ENCODE assay signal across 24 cellular contexts in the genomic region with DNA sequence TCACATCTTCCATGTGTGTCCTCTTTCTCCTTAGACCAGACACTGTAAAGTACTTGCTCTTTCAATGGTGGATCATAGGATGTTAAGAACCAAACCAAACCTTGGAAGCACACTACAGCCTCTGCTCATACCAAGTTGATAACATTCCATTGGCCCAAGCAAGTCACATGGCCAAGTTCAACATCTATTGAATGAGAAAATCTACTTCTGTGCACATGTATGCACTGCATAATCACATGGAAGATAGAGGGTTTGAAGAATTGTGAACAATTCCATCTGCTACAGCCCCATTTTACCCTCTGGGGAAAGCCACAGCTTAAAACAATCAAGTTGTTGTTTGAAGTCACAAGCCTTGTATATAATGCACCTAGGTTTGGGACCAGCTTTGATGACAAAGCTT.
"Had no signal": no experiment of that assay in that cellular context is flagged by ENCODE, and none has a peak within 500 bp of the region (broad histone marks: within the 10 kb centered on the region; RNA-seq: fewer than 3 reads in every experiment).

No MANE protein-coding gene starts in this region.

- H3K9me3 Mint-ChIP-seq: memory B cell; mesothelial cell of epicardium; natural killer cell; stimulated activated naive B cell treated with anti-CD40 and anti-IgM and Interleukin-4, amounts not matched to agents 10 μg/mL and 1 μg/mL and 100 μg/mL, for 72 hours; stimulated activated naive CD8-positive, alpha-beta T cell treated with anti-CD3 and anti-CD28 coated beads, Interleukin-15, amount 100 ng/mL, for 72 hours had no signal

- H3K27me3 ChIP-seq: esophagus muscularis mucosa, gastrocnemius medialis, heart right ventricle, spleen, testis, tibial nerve, upper lobe of right lung, vagina had no signal

- DNase-seq: effector CD8-positive, alpha-beta T cell; gastrocnemius medialis; heart right ventricle; left ventricle myocardium inferior; lower lobe of right lung; natural killer cell; spleen; stimulated activated CD4-positive, alpha-beta T cell treated with anti-CD3 and anti-CD28 coated beads, Interleukin-15, amount 100 ng/mL, for 24 hours; stimulated activated CD4-positive, alpha-beta T cell treated with anti-CD3 and anti-CD28 coated beads, Interleukin-2, amount 100 ng/mL, for 24 hours; stimulated activated CD4-positive, alpha-beta T cell treated with anti-CD3 and anti-CD28 coated beads, Interleukin-4, amount 100 ng/mL, for 4 hours; stimulated activated naive B cell treated with anti-CD40 and anti-IgM and Interleukin-4, amounts not matched to agents 10 μg/mL and 1 μg/mL and 100 μg/mL, for 72 hours; stimulated activated naive CD8-positive, alpha-beta T cell treated with anti-CD3 and anti-CD28 coated beads, Interleukin-15, amount 100 ng/mL, for 72 hours; testis; upper lobe of right lung had no signal

- H3K9ac ChIP-seq: parathyroid adenoma had no signal

- ATAC-seq: gastrocnemius medialis; heart right ventricle; lower lobe of right lung; natural killer cell; sciatic nerve; stimulated activated naive B cell treated with anti-CD40 and anti-IgM and Interleukin-4, amounts not matched to agents 10 μg/mL and 1 μg/mL and 100 μg/mL, for 72 hours; stimulated activated naive CD8-positive, alpha-beta T cell treated with anti-CD3 and anti-CD28 coated beads, Interleukin-15, amount 100 ng/mL, for 72 hours; upper lobe of right lung had no signal

- H3K9me3 ChIP-seq: esophagus muscularis mucosa, gastrocnemius medialis, heart right ventricle, left ventricle myocardium inferior, lower lobe of right lung, prostate gland, spleen, testis, tibial nerve, upper lobe of right lung, vagina had no signal

- H3K4me3 ChIP-seq: coronary artery, esophagus muscularis mucosa, gastrocnemius medialis, heart right ventricle, left ventricle myocardium inferior, lower lobe of right lung, prostate gland, spleen, testis, tibial nerve, upper lobe of right lung, vagina had no signal

- H3K36me3 Mint-ChIP-seq: memory B cell; mesothelial cell of epicardium; natural killer cell; stimulated activated naive B cell treated with anti-CD40 and anti-IgM and Interleukin-4, amounts not matched to agents 10 μg/mL and 1 μg/mL and 100 μg/mL, for 72 hours had no signal

- H2AFZ ChIP-seq: parathyroid adenoma had no signal

- H3K79me2 ChIP-seq: parathyroid adenoma had no signal

- H3K27ac ChIP-seq: coronary artery, epithelial cell of prostate, esophagus muscularis mucosa, gastrocnemius medialis, heart right ventricle, left ventricle myocardium inferior, lower lobe of right lung, parathyroid adenoma, prostate gland, spleen, testis, tibial nerve, upper lobe of right lung, vagina had no signal

- H3K4me1 ChIP-seq: esophagus muscularis mucosa, gastrocnemius medialis, lower lobe of right lung, parathyroid adenoma, prostate gland, spleen, testis, tibial nerve, upper lobe of right lung, vagina had no signal

- H3K27me3 Mint-ChIP-seq: stimulated activated naive CD8-positive, alpha-beta T cell treated with anti-CD3 and anti-CD28 coated beads, Interleukin-15, amount 100 ng/mL, for 72 hours had no signal

- H3K36me3 ChIP-seq: esophagus muscularis mucosa, gastrocnemius medialis, heart right ventricle, left ventricle myocardium inferior, lower lobe of right lung, prostate gland, spleen, tibial nerve, upper lobe of right lung, vagina had no signal

- H3K4me1 Mint-ChIP-seq: mesothelial cell of epicardium, natural killer cell had no signal

- H3K27ac Mint-ChIP-seq: memory B cell; mesothelial cell of epicardium; natural killer cell; stimulated activated naive B cell treated with anti-CD40 and anti-IgM and Interleukin-4, amounts not matched to agents 10 μg/mL and 1 μg/mL and 100 μg/mL, for 72 hours; stimulated activated naive CD8-positive, alpha-beta T cell treated with anti-CD3 and anti-CD28 coated beads, Interleukin-15, amount 100 ng/mL, for 72 hours had no signal

- H3K4me3 Mint-ChIP-seq: memory B cell; mesothelial cell of epicardium; natural killer cell; stimulated activated naive B cell treated with anti-CD40 and anti-IgM and Interleukin-4, amounts not matched to agents 10 μg/mL and 1 μg/mL and 100 μg/mL, for 72 hours; stimulated activated naive CD8-positive, alpha-beta T cell treated with anti-CD3 and anti-CD28 coated beads, Interleukin-15, amount 100 ng/mL, for 72 hours had no signal
